Comparison of ENCODE assay signal across 14 cellular contexts in genomic region chr14:90839024-90839888, GRCh38. TPM values are rescaled to one million over a fixed set of nuclear protein-coding genes. Genes with fewer than 3 reads are reported as not detected.
DNase-seq lines count a peak whose midpoint lies in the region; ATAC-seq and TF ChIP-seq lines count a peak whose summit lies in the region.
"Had no signal": no experiment of that assay in that cellular context is flagged by ENCODE, and none has a peak within 500 bp of the region (broad histone marks: within the 10 kb centered on the region; RNA-seq: fewer than 3 reads in every experiment).

No MANE protein-coding gene starts in this region.

- intact Hi-C loops in stomach (cut with DNase I; ENCODE audit: low total_unique reads), result no loop called here

- no peak for TF ChIP-seq EP300 in stomach (IDR thresholded peaks at IDR 0.05)

- H3K27me3 Mint-ChIP-seq in activated naive CD4-positive, alpha-beta T cell treated with anti-CD3 and anti-CD28 coated beads, Interleukin-2, amount 10 ng/mL, durations not matched to agents 7 days and 5 days, result peaks cover 43% of the 10 kb centered on the region

- H3K4me3 ChIP-seq in lung (no peak overlapping the region), stomach (no peak overlapping the region)
- H3K4me3 ChIP-seq: SK-N-MC had no signal

- no peak for TF ChIP-seq POLR2A in stomach (IDR thresholded peaks at IDR 0.05)

- H3K27me3 ChIP-seq in lung (ENCODE audit: control insufficient read depth, insufficient read depth) (no peaks in the 10 kb centered on the region), stomach (no peaks in the 10 kb centered on the region)

- H3K27ac ChIP-seq in lung (ENCODE audit: low read depth in 1 of 2, low read length in 1 of 2), result peak overlapping the region; percentile 28 to 76
- peak overlapping the region; percentile 8 to 64 (median 36) for H3K27ac ChIP-seq in stomach
- H3K27ac ChIP-seq: SK-N-MC had no signal

- CTCF ChIA-PET in activated naive CD4-positive, alpha-beta T cell treated with anti-CD3 and anti-CD28 coated beads, Interleukin-2, amount 10 ng/mL, durations not matched to agents 7 days and 5 days (lab: Charles Lee), result no interaction called here

- H3K4me3 Mint-ChIP-seq in activated naive CD4-positive, alpha-beta T cell treated with anti-CD3 and anti-CD28 coated beads, Interleukin-2, amount 10 ng/mL, durations not matched to agents 7 days and 5 days, result no peak overlapping the region

- peaks cover 0 to 3% of the 10 kb centered on the region in 2 donors for H3K4me1 ChIP-seq in lung (ENCODE audit: control insufficient read depth in 2 of 2, insufficient read depth in 2 of 2, low read length in 2 of 2)
- peaks cover 0 to 7% (median 3%) of the 10 kb centered on the region in 4 donors for H3K4me1 ChIP-seq in stomach

- ATAC-seq in lung (ENCODE audit: insufficient read depth, low FRiP score) (peak; percentile 30), HG03469 (IDR thresholded peaks at IDR 0.05; ENCODE audit: unreplicated experiment) (no peak), HG03520 (IDR thresholded peaks at IDR 0.05; ENCODE audit: unreplicated experiment) (no peak)

- DNase-seq in HT1080 (ENCODE audit: low read depth), result peak; percentile 21
- DNase-seq in epidermal melanocyte (ENCODE audit: insufficient read length, low spot score), result peak; percentile 58
- no peak for DNase-seq in lung (ENCODE audit: low spot score)
- DNase-seq in stomach, result no peak
- no peak for DNase-seq in NK-92 (lab: John Stamatoyannopoulos, UW; ENCODE audit: unreplicated experiment)
- no peak for DNase-seq in activated naive CD4-positive, alpha-beta T cell treated with anti-CD3 and anti-CD28 coated beads, Interleukin-2, amount 10 ng/mL, durations not matched to agents 7 days and 5 days
- DNase-seq: caudate nucleus; DMS153; GOT3; NCI-H2081 treated with DMSO at 0.1 percent for 48 hours; stimulated activated CD4-positive, alpha-beta T cell treated with anti-CD3 and anti-CD28 coated beads, Interleukin-15, amount 100 ng/mL, for 24 hours had no signal

- no peaks in the 10 kb centered on the region for H3K9me3 ChIP-seq in lung (ENCODE audit: control insufficient read depth in 2 of 2, insufficient read depth in 1 of 2, low read length in 1 of 2)
- no peaks in the 10 kb centered on the region for H3K9me3 ChIP-seq in stomach

- no peaks in the 10 kb centered on the region for H3K36me3 Mint-ChIP-seq in activated naive CD4-positive, alpha-beta T cell treated with anti-CD3 and anti-CD28 coated beads, Interleukin-2, amount 10 ng/mL, durations not matched to agents 7 days and 5 days

- H3K4me1 Mint-ChIP-seq in activated naive CD4-positive, alpha-beta T cell treated with anti-CD3 and anti-CD28 coated beads, Interleukin-2, amount 10 ng/mL, durations not matched to agents 7 days and 5 days, result peaks cover 23% of the 10 kb centered on the region

- no peaks in the 10 kb centered on the region for H3K36me3 ChIP-seq in lung (ENCODE audit: control insufficient read depth in 2 of 2, insufficient read depth in 2 of 2, low read length in 2 of 2)
- H3K36me3 ChIP-seq in stomach, result no peaks in the 10 kb centered on the region

- no peak for TF ChIP-seq CTCF in lung (IDR thresholded peaks at IDR 0.05; ENCODE audit: control extremely low read depth, extremely low read depth)
- TF ChIP-seq CTCF in stomach (IDR thresholded peaks at IDR 0.05), result no peak

- H3K9me3 Mint-ChIP-seq in activated naive CD4-positive, alpha-beta T cell treated with anti-CD3 and anti-CD28 coated beads, Interleukin-2, amount 10 ng/mL, durations not matched to agents 7 days and 5 days, result no peaks in the 10 kb centered on the region

- 64 to 79% methylated on average over 10 of the region's 10 CpGs for whole genome bisulfite sequencing in lung, 2 donors
- 61 to 73% (median 68%) methylated on average over 10 of the region's 10 CpGs for WGBS in stomach, 5 donors

- no peak overlapping the region for H3K27ac Mint-ChIP-seq in activated naive CD4-positive, alpha-beta T cell treated with anti-CD3 and anti-CD28 coated beads, Interleukin-2, amount 10 ng/mL, durations not matched to agents 7 days and 5 days

RNA-seq across cellular contexts. Expression of gene TTC7B, which starts 23.0 kb away (rescaled TPM):
- total RNA-seq in HT1080 (2014; rRNA removed; shearing (Covaris generic)), result 27.8 and 44.8 TPM in 2 replicates
- 39.0 and 40.3 TPM in 2 replicates for polyA plus RNA-seq in HT1080 (2015; cell fraction: cytosol; rRNA removed)
- polyA plus RNA-seq in HT1080 (2015; cell fraction: nucleus; rRNA removed), result 18.2 and 19.9 TPM in 2 replicates
- total RNA-seq in lung (10 to 100 TPM; 30.3 to 39.6 TPM), stomach (100 to 1,000 TPM in 1 of 5 donors, 10 to 100 TPM in 4; 15.1 to 110 (median 48.7) TPM)
- polyA plus RNA-seq in lung (10 to 100 TPM; 11.0 to 15.8 TPM), stomach (10 to 100 TPM in 2 of 3 donors, 1 to 10 TPM in 1; 6.8 to 14.3 (median 13.4) TPM)

Comparison
In these comparisons a context has a peak if more than half of its experiments do, and no peak if none do; other contexts are left out.
1. DNase-seq: peak in HT1080 (single experiment) and epidermal melanocyte (single experiment); none in lung (single experiment), stomach (single experiment), NK-92 (single experiment) and activated naive CD4-positive, alpha-beta T cell treated with anti-CD3 and anti-CD28 coated beads, Interleukin-2, amount 10 ng/mL, durations not matched to agents 7 days and 5 days (single experiment).